8 cellular contexts compared by ENCODE assay signal in genomic region chr15:90530250-90531051, GRCh38. TPM values are rescaled to one million over a fixed set of nuclear protein-coding genes. Genes with fewer than 3 reads are reported as not detected.
DNase-seq lines count a peak whose midpoint lies in the region; TF ChIP-seq lines count a peak whose summit lies in the region.

No MANE protein-coding gene starts in this region.

- peak overlapping the region; percentile 88 for H3K9ac ChIP-seq in Loucy (ENCODE audit: low read depth, low read length, poor library complexity, severe bottlenecking)

- intact Hi-C loops in activated CD4-positive, alpha-beta memory T cell treated with anti-CD3 and anti-CD28 coated beads for 36 hours (cut with micrococcal nuclease), result loop anchor here (1.0 to 2.0 kb wide), 2 partner anchors 9 to 66 kb away; no protein-coding TSS in a partner anchor

- peak overlapping the region; percentile 91 for H3K4me3 Mint-ChIP-seq in activated CD4-positive, alpha-beta memory T cell treated with anti-CD3 and anti-CD28 coated beads for 36 hours

- H3K36me3 ChIP-seq in Loucy (ENCODE audit: insufficient read depth, low read length), result no peaks in the 10 kb centered on the region
- no peaks in the 10 kb centered on the region for H3K36me3 ChIP-seq in effector memory CD4-positive, alpha-beta T cell (ENCODE audit: control insufficient read depth, insufficient read depth, low read length)

- peak; percentile 28 for DNase-seq in HCEC 1CT
- peak; percentile 61 for DNase-seq in activated CD4-positive, alpha-beta memory T cell treated with anti-CD3 and anti-CD28 coated beads for 36 hours
- DNase-seq in effector memory CD4-positive, alpha-beta T cell, result peak in 2 of 3 donors; percentile 1 to 11
- peak; percentile 51 for DNase-seq in medulla oblongata (ENCODE audit: extremely low spot score)
- peak; percentile 9 for DNase-seq in stimulated activated CD8-positive, alpha-beta memory T cell treated with anti-CD3 and anti-CD28 coated beads, Interleukin-4, amount 100 ng/mL, for 1 hour (ENCODE audit: low read depth in 2 of 2, low spot score in 1 of 2)
- no peak for DNase-seq in occipital lobe (lab: John Stamatoyannopoulos, UW)

- H3K4me3 ChIP-seq in GM12875 (ENCODE audit: low read depth, low read length) (peak overlapping the region; percentile 90), Loucy (ENCODE audit: low read length, poor library complexity, severe bottlenecking) (peak overlapping the region; percentile 96)
- peak overlapping the region; percentile 80 for H3K4me3 ChIP-seq in effector memory CD4-positive, alpha-beta T cell (ENCODE audit: insufficient read depth, low read depth, low read length, poor library complexity, severe bottlenecking)

- no peaks in the 10 kb centered on the region for H3K9me3 ChIP-seq in Loucy (ENCODE audit: insufficient read depth, low read depth, low read length)
- H3K9me3 ChIP-seq in effector memory CD4-positive, alpha-beta T cell (ENCODE audit: control insufficient read depth, low read length), result no peaks in the 10 kb centered on the region

- 0 out of 2 replicates have a peak, but pooled peaks cover 5% of the 10 kb centered on the region for H3F3A ChIP-seq in Loucy (ENCODE audit: low read depth)

- H3K9me2 ChIP-seq in Loucy (replicated peaks; ENCODE audit: low read depth, low read length), result no peaks in the 10 kb centered on the region

- H3K4me2 ChIP-seq in Loucy (ENCODE audit: low read depth, low read length, poor library complexity, severe bottlenecking), result peak overlapping the region; percentile 100

- TF ChIP-seq CTCF in GM12875 (IDR thresholded peaks at IDR 0.05; ENCODE audit: borderline replicate concordance, insufficient read depth, low read depth, low read length), result no peak
- TF ChIP-seq CTCF in Loucy (conservative IDR thresholded peaks at IDR 0.05; ENCODE audit: low read length), result no peak

- H3K27me3 ChIP-seq in Loucy (ENCODE audit: insufficient read depth, low read length, poor library complexity, severe bottlenecking), result no peaks in the 10 kb centered on the region
- H3K27me3 ChIP-seq in effector memory CD4-positive, alpha-beta T cell (replicated peaks; ENCODE audit: control insufficient read depth, insufficient read depth, low read length, poor library complexity, severe bottlenecking), result no peaks in the 10 kb centered on the region

- CTCF ChIA-PET in activated CD4-positive, alpha-beta memory T cell treated with anti-CD3 and anti-CD28 coated beads for 36 hours (lab: Charles Lee), result interaction anchor here (0.9 to 2.3 kb wide), 8 partner anchors 8 to 224 kb away, joined by 3 to 12 read pairs (median 4); no protein-coding TSS in a partner anchor

- H3K27ac ChIP-seq in effector memory CD4-positive, alpha-beta T cell (ENCODE audit: insufficient read depth, low read length, poor library complexity, severe bottlenecking), result peak overlapping the region; percentile 73

- peaks cover 8% of the 10 kb centered on the region for H3K36me3 Mint-ChIP-seq in activated CD4-positive, alpha-beta memory T cell treated with anti-CD3 and anti-CD28 coated beads for 36 hours

- POLR2A ChIA-PET in activated CD4-positive, alpha-beta memory T cell treated with anti-CD3 and anti-CD28 coated beads for 36 hours (lab: Charles Lee), result interaction anchor here (0.7 to 2.1 kb wide), 9 partner anchors 9 to 373 kb away, joined by 3 to 16 read pairs (median 4); partner anchors contain the start of gene MAN2A2

- H3K79me2 ChIP-seq in Loucy (ENCODE audit: insufficient read depth, low read length), result peaks cover 49% of the 10 kb centered on the region

- no peaks in the 10 kb centered on the region for H3K9me3 Mint-ChIP-seq in activated CD4-positive, alpha-beta memory T cell treated with anti-CD3 and anti-CD28 coated beads for 36 hours

- H4K20me1 ChIP-seq in Loucy (ENCODE audit: insufficient read depth, low read length, poor library complexity, severe bottlenecking), result peaks cover 29% of the 10 kb centered on the region

- peaks cover 44% of the 10 kb centered on the region for H3K4me1 Mint-ChIP-seq in activated CD4-positive, alpha-beta memory T cell treated with anti-CD3 and anti-CD28 coated beads for 36 hours (ENCODE audit: low read depth)

- H2AFZ ChIP-seq in Loucy (ENCODE audit: low read length), result peak overlapping the region; percentile 78

- peaks cover 34% of the 10 kb centered on the region for H3K4me1 ChIP-seq in Loucy (ENCODE audit: insufficient read depth, low read length, poor library complexity, severe bottlenecking)
- peaks cover 4% of the 10 kb centered on the region for H3K4me1 ChIP-seq in effector memory CD4-positive, alpha-beta T cell (ENCODE audit: control insufficient read depth, insufficient read depth, low read length, poor library complexity, severe bottlenecking)

- peak overlapping the region; percentile 81 for H3K27ac Mint-ChIP-seq in activated CD4-positive, alpha-beta memory T cell treated with anti-CD3 and anti-CD28 coated beads for 36 hours

- H3K27me3 Mint-ChIP-seq in activated CD4-positive, alpha-beta memory T cell treated with anti-CD3 and anti-CD28 coated beads for 36 hours, result no peaks in the 10 kb centered on the region

RNA-seq across cellular contexts. Expression of gene CRTC3, which starts 0.7 kb away (rescaled TPM):
- 10 to 100 TPM; 34.7 to 37.8 TPM for total RNA-seq in activated CD4-positive, alpha-beta memory T cell treated with anti-CD3 and anti-CD28 coated beads for 36 hours
- 17.9 TPM for total RNA-seq in occipital lobe
